18 cellular contexts compared by ENCODE assay signal in genomic region chr4:13378973-13379759, GRCh38.
A peak's percentile ranks its signal among the peaks of the same experiment; 100 is the strongest.
DNase-seq lines count a peak whose midpoint lies in the region; ATAC-seq and TF ChIP-seq lines count a peak whose summit lies in the region.
"Had no signal": no experiment of that assay in that cellular context is flagged by ENCODE, and none has a peak within 500 bp of the region (broad histone marks: within the 10 kb centered on the region; RNA-seq: fewer than 3 reads in every experiment).

No MANE protein-coding gene starts in this region.

- peaks cover 5% of the 10 kb centered on the region for H3K4me1 Mint-ChIP-seq in progenitor cell of endocrine pancreas (ENCODE audit: low read depth)
- H3K4me1 Mint-ChIP-seq: activated CD4-positive, alpha-beta T cell treated with anti-CD3 and anti-CD28 coated beads, Interleukin-2, amount 10 ng/mL, durations not matched to agents 24 days and 14 days; T-helper 17 cell had no signal

- ATAC-seq in GM19351 (IDR thresholded peaks at IDR 0.05; ENCODE audit: unreplicated experiment), result peak; percentile 63
- peak; percentile 50 for ATAC-seq in HG02623 (IDR thresholded peaks at IDR 0.05; ENCODE audit: unreplicated experiment)
- peak; percentile 89 for ATAC-seq in HG03432 (IDR thresholded peaks at IDR 0.05; ENCODE audit: unreplicated experiment)
- ATAC-seq: A549, mucosa of descending colon, T-helper 17 cell had no signal

- H3K9me3 Mint-ChIP-seq in progenitor cell of endocrine pancreas (ENCODE audit: low read depth), result peaks cover 3% of the 10 kb centered on the region
- H3K9me3 Mint-ChIP-seq: activated CD4-positive, alpha-beta T cell treated with anti-CD3 and anti-CD28 coated beads, Interleukin-2, amount 10 ng/mL, durations not matched to agents 24 days and 14 days had no signal

- no peaks in the 10 kb centered on the region for H3K27me3 Mint-ChIP-seq in progenitor cell of endocrine pancreas
- H3K27me3 Mint-ChIP-seq: activated CD4-positive, alpha-beta T cell treated with anti-CD3 and anti-CD28 coated beads, Interleukin-2, amount 10 ng/mL, durations not matched to agents 24 days and 14 days; T-helper 17 cell had no signal

- DNase-seq in GM10248 (ENCODE audit: extremely low spot score) (peak; percentile 22), NCI-H2081 (lab: John Stamatoyannopoulos, UW) (no peak), progenitor cell of endocrine pancreas (ENCODE audit: low spot score, unreplicated experiment) (no peak), ecto neural progenitor cell (ENCODE audit: low spot score) (no peak)
- DNase-seq in effector CD4-positive, alpha-beta T cell, result no peak
- DNase-seq: activated CD4-positive, alpha-beta T cell treated with anti-CD3 and anti-CD28 coated beads, Interleukin-2, amount 10 ng/mL, durations not matched to agents 24 days and 14 days; activated effector memory CD4-positive, alpha-beta T cell treated with anti-CD3 and anti-CD28 coated beads, Interleukin-2, amount 50 U/mL, for 16 hours; Caco-2; effector CD8-positive, alpha-beta T cell; foreskin fibroblast; mucosa of descending colon; NCI-H1092 treated with DMSO at 0.1 percent for 48 hours; NCI-H510A; T-helper 17 cell had no signal

- POLR2A ChIA-PET in GM10248 (lab: Yijun Ruan, JAX), result no interaction called here

- H3K27ac Mint-ChIP-seq in progenitor cell of endocrine pancreas, result no peak overlapping the region
- H3K27ac Mint-ChIP-seq: activated CD4-positive, alpha-beta T cell treated with anti-CD3 and anti-CD28 coated beads, Interleukin-2, amount 10 ng/mL, durations not matched to agents 24 days and 14 days; T-helper 17 cell had no signal

- CTCF ChIA-PET in GM10248 (lab: Yijun Ruan, JAX), result interaction anchor here (1.3 to 2.1 kb wide), 2 partner anchors 14 to 249 kb away, joined by 4 read pairs; no protein-coding TSS in a partner anchor

- TF ChIP-seq CTCF in GM10248 (IDR thresholded peaks at IDR 0.05; ENCODE audit: control extremely low read depth, extremely low read depth, low read depth, missing control alignments), result no peak
- no peak for TF ChIP-seq CTCF in progenitor cell of endocrine pancreas (IDR thresholded peaks at IDR 0.05; ENCODE audit: unreplicated experiment)

- H3K36me3 Mint-ChIP-seq in progenitor cell of endocrine pancreas (ENCODE audit: insufficient read depth), result peaks cover 6% of the 10 kb centered on the region

- H3K4me3 Mint-ChIP-seq in progenitor cell of endocrine pancreas (ENCODE audit: low read depth), result no peak overlapping the region
- H3K4me3 Mint-ChIP-seq: activated CD4-positive, alpha-beta T cell treated with anti-CD3 and anti-CD28 coated beads, Interleukin-2, amount 10 ng/mL, durations not matched to agents 24 days and 14 days; T-helper 17 cell had no signal
